ENCODE assay signal across 14 cellular contexts in genomic region chr14:63467440-63468072, GRCh38.
DNase-seq lines count a peak whose midpoint lies in the region; ATAC-seq and TF ChIP-seq lines count a peak whose summit lies in the region.
"Had no signal": no experiment of that assay in that cellular context is flagged by ENCODE, and none has a peak within 500 bp of the region (broad histone marks: within the 10 kb centered on the region; RNA-seq: fewer than 3 reads in every experiment).

No MANE protein-coding gene starts in this region.

- no peak for TF ChIP-seq CTCF in foreskin keratinocyte (conservative IDR thresholded peaks at IDR 0.05)
- TF ChIP-seq CTCF in parathyroid adenoma (IDR thresholded peaks at IDR 0.05): no peak

- H3K27ac ChIP-seq in foreskin keratinocyte: peak overlapping the region; percentile 47
- peak overlapping the region; percentile 33 for H3K27ac ChIP-seq in parathyroid adenoma
- H3K27ac ChIP-seq: 22Rv1, SJCRH30 had no signal

- H3K9me3 ChIP-seq in parathyroid adenoma (ENCODE audit: control insufficient read depth, low read length): no peaks in the 10 kb centered on the region
- H3K9me3 ChIP-seq: SJCRH30 had no signal

- H3K4me2 ChIP-seq in parathyroid adenoma (ENCODE audit: low read length): peak overlapping the region; percentile 1

- no peaks in the 10 kb centered on the region for H3K27me3 ChIP-seq in foreskin keratinocyte
- H3K27me3 ChIP-seq in parathyroid adenoma (ENCODE audit: control insufficient read depth, insufficient read depth, low read length): no peaks in the 10 kb centered on the region
- H3K27me3 ChIP-seq: SJCRH30 had no signal

- no peak for ATAC-seq in foreskin keratinocyte
- ATAC-seq in HG03135 (IDR thresholded peaks at IDR 0.05; ENCODE audit: unreplicated experiment): no peak
- ATAC-seq in GM18519 (IDR thresholded peaks at IDR 0.05; ENCODE audit: low FRiP score, unreplicated experiment): no peak

- no peak overlapping the region for H2AFZ ChIP-seq in parathyroid adenoma

- H3K4me3 ChIP-seq in parathyroid adenoma (ENCODE audit: low read depth, low read length): no peak overlapping the region
- H3K4me3 ChIP-seq: SJCRH30 had no signal

- DNase-seq in NCI-H82 (lab: John Stamatoyannopoulos, UW): peak; percentile 11
- no peak for DNase-seq in NCI-H82 treated with DMSO at 0.1 percent for 48 hours (lab: John Stamatoyannopoulos, UW; ENCODE audit: unreplicated experiment)
- DNase-seq in SK-N-DZ (ENCODE audit: low spot score): peak; percentile 89
- no peak for DNase-seq in foreskin keratinocyte
- DNase-seq in NCI-H2081 (lab: John Stamatoyannopoulos, UW): no peak
- DNase-seq: C1 segment of cervical spinal cord, HCEC 1CT, NCI-H1092, NCI-H1694, SJCRH30 had no signal

- H3K36me3 ChIP-seq in parathyroid adenoma (ENCODE audit: control insufficient read depth, insufficient read depth, low read length): no peaks in the 10 kb centered on the region
- H3K36me3 ChIP-seq: SJCRH30 had no signal

- peaks cover 11% of the 10 kb centered on the region for H3K79me2 ChIP-seq in parathyroid adenoma

- H3K4me1 ChIP-seq in foreskin keratinocyte (peaks cover 21% of the 10 kb centered on the region), parathyroid adenoma (peaks cover 8% of the 10 kb centered on the region)

- H3K9ac ChIP-seq in parathyroid adenoma: no peak overlapping the region

Comparison
In these comparisons a context has a peak if more than half of its experiments do, and no peak if none do; other contexts are left out.
1. DNase-seq: peak in NCI-H82 (single experiment) and SK-N-DZ (single experiment); none in NCI-H82 treated with DMSO at 0.1 percent for 48 hours (single experiment), foreskin keratinocyte (0 of 2) and NCI-H2081 (0 of 2).